ENCODE assay signal across 28 cellular contexts in genomic region chr2:36869606-36870005, GRCh38.
"Had no signal": no experiment of that assay in that cellular context is flagged by ENCODE, and none has a peak within 500 bp of the region (broad histone marks: within the 10 kb centered on the region; RNA-seq: fewer than 3 reads in every experiment).

No MANE protein-coding gene starts in this region.

- H3K27me3 Mint-ChIP-seq: progenitor cell of endocrine pancreas; stimulated activated memory B cell treated with anti-CD40 and anti-IgM and Interleukin-4, amounts not matched to agents 10 μg/mL and 1 μg/mL and 100 μg/mL, for 72 hours; stimulated activated naive CD8-positive, alpha-beta T cell treated with anti-CD3 and anti-CD28 coated beads, Interleukin-15, amount 100 ng/mL, for 72 hours; type B pancreatic cell had no signal

- H3K4me3 Mint-ChIP-seq: natural killer cell; nephron progenitor cell; neural progenitor cell; stimulated activated memory B cell treated with anti-CD40 and anti-IgM and Interleukin-4, amounts not matched to agents 10 μg/mL and 1 μg/mL and 100 μg/mL, for 72 hours; stimulated activated naive CD8-positive, alpha-beta T cell treated with anti-CD3 and anti-CD28 coated beads, Interleukin-15, amount 100 ng/mL, for 72 hours; type B pancreatic cell had no signal

- H3K27ac Mint-ChIP-seq: natural killer cell; nephron progenitor cell; neural progenitor cell; progenitor cell of endocrine pancreas; stimulated activated memory B cell treated with anti-CD40 and anti-IgM and Interleukin-4, amounts not matched to agents 10 μg/mL and 1 μg/mL and 100 μg/mL, for 72 hours; stimulated activated naive CD8-positive, alpha-beta T cell treated with anti-CD3 and anti-CD28 coated beads, Interleukin-15, amount 100 ng/mL, for 72 hours; type B pancreatic cell had no signal

- FAIRE-seq: keratinocyte had no signal

- H3K4me1 Mint-ChIP-seq: nephron progenitor cell; neural progenitor cell; stimulated activated memory B cell treated with anti-CD40 and anti-IgM and Interleukin-4, amounts not matched to agents 10 μg/mL and 1 μg/mL and 100 μg/mL, for 72 hours; stimulated activated naive CD8-positive, alpha-beta T cell treated with anti-CD3 and anti-CD28 coated beads, Interleukin-15, amount 100 ng/mL, for 72 hours had no signal

- ATAC-seq: left colon; left lung; lower lobe of right lung; natural killer cell; sciatic nerve; stimulated activated memory B cell treated with anti-CD40 and anti-IgM and Interleukin-4, amounts not matched to agents 10 μg/mL and 1 μg/mL and 100 μg/mL, for 72 hours; stimulated activated naive CD8-positive, alpha-beta T cell treated with anti-CD3 and anti-CD28 coated beads, Interleukin-15, amount 100 ng/mL, for 72 hours had no signal

- H3K9me3 ChIP-seq: lower lobe of right lung, neutrophil, right atrium auricular region, tibial nerve, uterus had no signal

- H3K27me3 ChIP-seq: left lung, neural progenitor cell, neutrophil, right atrium auricular region, spleen, tibial nerve, uterus had no signal

- H3K9ac ChIP-seq: neural progenitor cell had no signal

- DNase-seq: hippocampal formation; left colon; left lung; lower lobe of right lung; mammary epithelial cell; mesenchymal stem cell; natural killer cell; nephron progenitor cell; occipital lobe; spleen; stimulated activated CD4-positive, alpha-beta T cell treated with anti-CD3 and anti-CD28 coated beads, Interleukin-1b, Interleukin-23, amount 100 ng/mL, for 48 hours; stimulated activated CD4-positive, alpha-beta T cell treated with anti-CD3 and anti-CD28 coated beads, Interleukin-2, amount 100 ng/mL, for 48 hours; stimulated activated CD4-positive, alpha-beta T cell treated with anti-CD3 and anti-CD28 coated beads, Interleukin-4, amount 100 ng/mL, for 4 hours; stimulated activated CD8-positive, alpha-beta memory T cell treated with anti-CD3 and anti-CD28 coated beads, Interleukin-4, amount 100 ng/mL, for 48 hours; stimulated activated naive CD4-positive, alpha-beta T cell treated with Interleukin-2 at 50 U/mL for 16 hours; stimulated activated naive CD8-positive, alpha-beta T cell treated with anti-CD3 and anti-CD28 coated beads, Interleukin-15, amount 100 ng/mL, for 72 hours; substantia nigra; uterus had no signal

- H2AFZ ChIP-seq: neural progenitor cell had no signal

- H3K9me3 Mint-ChIP-seq: neural progenitor cell; stimulated activated naive CD8-positive, alpha-beta T cell treated with anti-CD3 and anti-CD28 coated beads, Interleukin-15, amount 100 ng/mL, for 72 hours had no signal

- H3K4me3 ChIP-seq: left lung, lower lobe of right lung, neural progenitor cell, right atrium auricular region, skin epidermis, spleen, tibial nerve, uterus had no signal

- H3K4me1 ChIP-seq: left lung, lower lobe of right lung, neural progenitor cell, right atrium auricular region, spleen, tibial nerve, uterus had no signal

- H3K27ac ChIP-seq: left lung, lower lobe of right lung, neural progenitor cell, neutrophil, right atrium auricular region, skin epidermis, spleen, tibial nerve, uterus had no signal

- H3K4me2 ChIP-seq: neural progenitor cell had no signal

- H3K36me3 ChIP-seq: neural progenitor cell, uterus had no signal
